In genomic region chr5:116482394-116482793, GRCh38 we compare ENCODE assay signal across 25 cellular contexts.
DNase-seq lines count a peak whose midpoint lies in the region; ATAC-seq and TF ChIP-seq lines count a peak whose summit lies in the region.
"Had no signal": no experiment of that assay in that cellular context is flagged by ENCODE, and none has a peak within 500 bp of the region (broad histone marks: within the 10 kb centered on the region; RNA-seq: fewer than 3 reads in every experiment).

No MANE protein-coding gene starts in this region.

- ATAC-seq in RWPE2 (ENCODE audit: low read depth) (peak; percentile 70), esophagus mucosa (no peak)
- ATAC-seq: activated CD8-positive, alpha-beta T cell treated with anti-CD3 and anti-CD28 coated beads, Interleukin-2, amount 10 ng/mL, durations not matched to agents 7 days and 5 days; natural killer cell; stimulated activated memory B cell treated with anti-CD40 and anti-IgM and Interleukin-4, amounts not matched to agents 10 μg/mL and 1 μg/mL and 100 μg/mL, for 72 hours had no signal

- peaks cover 6% of the 10 kb centered on the region for H3K4me1 ChIP-seq in RWPE2 (ENCODE audit: insufficient read depth, poor library complexity, severe bottlenecking)
- H3K4me1 ChIP-seq: HAP-1, thyroid gland had no signal

- H3K9me3 ChIP-seq in RWPE2 (ENCODE audit: severe bottlenecking) = no peaks in the 10 kb centered on the region
- H3K9me3 ChIP-seq: HAP-1, thyroid gland had no signal

- H3K4me3 ChIP-seq in RWPE2 (ENCODE audit: severe bottlenecking) = no peak overlapping the region
- no peak overlapping the region for H3K4me3 ChIP-seq in epithelial cell of esophagus (ENCODE audit: low read length)
- H3K4me3 ChIP-seq: HAP-1, thyroid gland had no signal

- H3K27ac ChIP-seq in RWPE2 (ENCODE audit: poor library complexity, severe bottlenecking) = no peak overlapping the region
- H3K27ac ChIP-seq: thyroid gland had no signal

- no peaks in the 10 kb centered on the region for H3K27me3 ChIP-seq in RWPE2 (ENCODE audit: insufficient read depth, poor library complexity, severe bottlenecking)
- H3K27me3 ChIP-seq: thyroid gland had no signal

- DNase-seq in GM03348 (ENCODE audit: low spot score) (peak; percentile 58), RWPE2 (ENCODE audit: low spot score) (no peak), epithelial cell of esophagus (ENCODE audit: low read depth) (peak; percentile 65), myocyte (ENCODE audit: low read depth) (peak; percentile 18), superior temporal gyrus (ENCODE audit: extremely low spot score) (no peak), NCI-H510A (lab: John Stamatoyannopoulos, UW) (no peak), NCI-H1092 treated with DMSO at 0.1 percent for 48 hours (lab: John Stamatoyannopoulos, UW) (no peak)
- DNase-seq: activated CD4-positive, CD25-positive, alpha-beta regulatory T cell; activated CD8-positive, alpha-beta T cell treated with anti-CD3 and anti-CD28 coated beads, Interleukin-2, amount 10 ng/mL, durations not matched to agents 7 days and 5 days; activated naive CD4-positive, alpha-beta T cell; activated T-cell treated with anti-CD3 and anti-CD28 coated beads, Interleukin-2, amount 50 U/mL, for 1 hour; aorta; CD4-positive, CD25-positive, alpha-beta regulatory T cell; cortex of kidney; DMS153; Karpas-422; natural killer cell; NCI-H510A treated with DMSO at 0.1 percent for 48 hours; posterior cingulate gyrus; RPMI8226; T-helper 9 cell; thyroid gland had no signal

- no peak for TF ChIP-seq CTCF in RWPE2 (IDR thresholded peaks at IDR 0.05; ENCODE audit: poor library complexity, severe bottlenecking)
- TF ChIP-seq CTCF in epithelial cell of esophagus (IDR thresholded peaks at IDR 0.05; ENCODE audit: insufficient read depth, low read depth, low read length, missing control alignments) = no peak

- H3K36me3 ChIP-seq in RWPE2 (ENCODE audit: low read depth) = no peaks in the 10 kb centered on the region

Comparison
In these comparisons a context has a peak if more than half of its experiments do, and no peak if none do; other contexts are left out.
1. DNase-seq: peak in GM03348 (single experiment), epithelial cell of esophagus (single experiment) and myocyte (single experiment); none in RWPE2 (single experiment), superior temporal gyrus (single experiment), NCI-H510A (single experiment) and NCI-H1092 treated with DMSO at 0.1 percent for 48 hours (single experiment).